ENCODE assay signal across 34 cellular contexts in genomic region chr13:103297083-103297482, GRCh38.
"Had no signal": no experiment of that assay in that cellular context is flagged by ENCODE, and none has a peak within 500 bp of the region (broad histone marks: within the 10 kb centered on the region; RNA-seq: fewer than 3 reads in every experiment).

No MANE protein-coding gene starts in this region.

- H3K4me3 ChIP-seq: MG63 had no signal

- H3K27me3 ChIP-seq: MG63 had no signal

- H3K9me3 ChIP-seq: MG63 had no signal

- H3K36me3 ChIP-seq: MG63 had no signal

- DNase-seq: Karpas-422, Kasumi-1, MG63, MM.1S, MV-4-11, NCI-H1048, NCI-H1092, NCI-H1092 treated with DMSO at 0.1 percent for 48 hours, NCI-H1105, NCI-H1105 treated with DMSO at 0.1 percent for 48 hours, NCI-H1417, NCI-H1417 treated with DMSO at 0.1 percent for 48 hours, NCI-H1436, NCI-H1436 treated with DMSO at 0.1 percent for 48 hours, NCI-H146, NCI-H1694, NCI-H1694 treated with DMSO at 0.1 percent for 48 hours, NCI-H187, NCI-H187 treated with DMSO at 0.1 percent for 48 hours, NCI-H1930, NCI-H2029, NCI-H2029 treated with DMSO at 0.1 percent for 48 hours, NCI-H2081, NCI-H2081 treated with DMSO at 0.1 percent for 48 hours, NCI-H2107, NCI-H2171, NCI-H2171 treated with DMSO at 0.1 percent for 48 hours, NCI-H2227 treated with DMSO at 0.1 percent for 48 hours, NCI-H226, NCI-H345, NCI-H446, NCI-H446 treated with DMSO at 0.1 percent for 48 hours, NCI-H510A, NCI-H510A treated with DMSO at 0.1 percent for 48 hours had no signal
